Comparison of ENCODE assay signal across 12 cellular contexts in genomic region chr15:89051875-89052274, GRCh38. TPM values are rescaled to one million over a fixed set of nuclear protein-coding genes. Genes with fewer than 3 reads are reported as not detected.
DNase-seq lines count a peak whose midpoint lies in the region; ATAC-seq and TF ChIP-seq lines count a peak whose summit lies in the region.
"Had no signal": no experiment of that assay in that cellular context is flagged by ENCODE, and none has a peak within 500 bp of the region (broad histone marks: within the 10 kb centered on the region; RNA-seq: fewer than 3 reads in every experiment).

No MANE protein-coding gene starts in this region.

- CTCF ChIA-PET in BJ (lab: Yijun Ruan, JAX), result interaction anchor here (0.8 to 13.0 kb wide), 8 partner anchors 9 to 173 kb away, joined by 3 to 306 read pairs (median 8); no protein-coding TSS in a partner anchor

- ATAC-seq in GM21576 (IDR thresholded peaks at IDR 0.05; ENCODE audit: unreplicated experiment) (no peak), GM21737 (IDR thresholded peaks at IDR 0.05; ENCODE audit: unreplicated experiment) (no peak)
- ATAC-seq: activated CD4-positive, CD25-positive, alpha-beta regulatory T cell treated with anti-CD3 and anti-CD28 coated beads, Interleukin-2, amount 50 U/mL, for 24 hours had no signal

- POLR2A ChIA-PET in BJ (lab: Charles Lee), result no interaction called here

- DNase-seq in BJ (ENCODE audit: low read depth) (peak; percentile 72), RPMI7951 (ENCODE audit: low read depth) (peak; percentile 76), fibroblast of the conjunctiva (ENCODE audit: low read depth) (peak; percentile 70), retinal pigment epithelial cell (ENCODE audit: low read depth) (peak; percentile 48), GM10266 (ENCODE audit: extremely low spot score) (no peak), putamen (ENCODE audit: low spot score) (no peak)
- DNase-seq: NCI-H1105 treated with DMSO at 0.1 percent for 48 hours; NCI-H774; stimulated activated CD4-positive, alpha-beta T cell treated with anti-CD3 and anti-CD28 coated beads, Interleukin-4, amount 100 ng/mL, for 24 hours had no signal

- TF ChIP-seq CTCF in BJ (IDR thresholded peaks at IDR 0.05; ENCODE audit: insufficient read depth, low read depth, low read length) (no peak), retinal pigment epithelial cell (conservative IDR thresholded peaks at IDR 0.05; ENCODE audit: low read depth, low read length) (no peak), GM10266 (IDR thresholded peaks at IDR 0.05; ENCODE audit: control insufficient read depth, insufficient read depth, low read depth, missing control alignments) (no peak)

- no peak overlapping the region for H3K4me3 ChIP-seq in BJ (ENCODE audit: low read depth, low read length)
- H3K4me3 ChIP-seq in retinal pigment epithelial cell (ENCODE audit: low read length), result no peak overlapping the region

- no peaks in the 10 kb centered on the region for H3K27me3 ChIP-seq in BJ (ENCODE audit: control insufficient read depth, insufficient read depth, low read length)

- no peaks in the 10 kb centered on the region for H3K36me3 ChIP-seq in BJ (ENCODE audit: control insufficient read depth, insufficient read depth, low read length)

RNA-seq across cellular contexts. Expression of gene ABHD2, which starts 36.4 kb away (rescaled TPM):
- 47.2 and 69.6 TPM in 2 replicates for polyA plus RNA-seq in BJ (2011; rRNA removed)
- polyA minus RNA-seq in BJ (2011; rRNA and poly(A)+ RNA removed), result 61.1 and 61.2 TPM in 2 replicates
- 237 and 261 TPM in 2 replicates for total RNA-seq in RPMI7951 (2014; rRNA removed; shearing (Covaris generic))

Comparison
In these comparisons a context has a peak if more than half of its experiments do, and no peak if none do; other contexts are left out.
1. DNase-seq: peak in BJ (single experiment), RPMI7951 (single experiment), fibroblast of the conjunctiva (single experiment) and retinal pigment epithelial cell (single experiment); none in GM10266 (single experiment) and putamen (single experiment).